Comparison of ENCODE assay signal across 9 cellular contexts in the genomic region with DNA sequence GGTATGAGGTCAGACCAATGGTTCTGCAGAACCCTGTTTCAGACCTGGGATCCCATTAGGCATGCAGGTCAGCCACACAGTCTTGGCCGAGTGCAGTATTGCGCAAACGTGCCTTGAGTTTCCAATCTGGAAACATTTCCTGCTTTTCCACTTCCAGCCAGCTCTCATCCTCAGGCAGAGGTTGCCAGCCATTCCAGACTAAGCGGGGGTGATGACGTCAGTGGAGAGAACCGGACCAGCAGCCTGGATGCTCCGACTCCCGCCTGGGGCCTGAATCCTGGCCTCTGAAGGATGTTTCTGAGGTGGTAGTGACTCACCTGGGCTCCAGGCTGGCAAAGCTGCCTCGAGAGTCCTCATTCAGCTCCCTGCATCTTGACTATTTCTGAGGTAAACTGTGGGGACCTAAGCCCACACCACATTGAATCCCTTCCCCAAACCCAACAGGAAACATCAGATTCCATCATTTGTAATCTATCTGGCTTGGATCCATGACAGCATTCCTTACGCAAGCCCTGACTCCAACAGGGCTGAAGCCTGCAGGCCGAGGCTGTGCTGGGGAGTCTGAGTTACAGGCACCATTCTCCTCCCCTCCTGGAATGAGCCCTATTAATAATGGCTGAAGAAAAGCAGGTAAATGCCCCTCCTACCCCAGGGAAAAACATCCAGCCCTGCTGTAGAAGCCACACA.
DNase-seq lines count a peak whose midpoint lies in the region; ATAC-seq and TF ChIP-seq lines count a peak whose summit lies in the region.
"Had no signal": no experiment of that assay in that cellular context is flagged by ENCODE, and none has a peak within 500 bp of the region (broad histone marks: within the 10 kb centered on the region; RNA-seq: fewer than 3 reads in every experiment).

No MANE protein-coding gene starts in this region.

- no peaks in the 10 kb centered on the region for H3K27me3 ChIP-seq in thoracic aorta (replicated peaks; ENCODE audit: insufficient read depth)
- no peaks in the 10 kb centered on the region for H3K27me3 ChIP-seq in CD8-positive, alpha-beta memory T cell (ENCODE audit: insufficient read depth, low read length, poor library complexity, severe bottlenecking)

- H3K27ac ChIP-seq in thoracic aorta, result peak overlapping the region; percentile 79 to 82
- no peak overlapping the region for H3K27ac ChIP-seq in CD8-positive, alpha-beta memory T cell (ENCODE audit: low read depth, low read length)

- TF ChIP-seq CTCF in thoracic aorta (IDR thresholded peaks at IDR 0.05), result no peak

- H3K27ac Mint-ChIP-seq in CD8-positive, alpha-beta memory T cell, result no peak overlapping the region

- CTCF ChIA-PET in CD8-positive, alpha-beta memory T cell (lab: Charles Lee), result no interaction called here

- H3K4me1 ChIP-seq in thoracic aorta (ENCODE audit: control insufficient read depth in 1 of 2, low read depth in 2 of 2), result peaks cover 7 to 17% of the 10 kb centered on the region in 2 donors
- H3K4me1 ChIP-seq in CD8-positive, alpha-beta memory T cell (ENCODE audit: insufficient read depth, low read length), result no peaks in the 10 kb centered on the region

- H3K27me3 Mint-ChIP-seq in CD8-positive, alpha-beta memory T cell, result peaks cover 4 to 6% of the 10 kb centered on the region in 2 donors

- no peaks in the 10 kb centered on the region for H3K9me3 ChIP-seq in thoracic aorta
- no peaks in the 10 kb centered on the region for H3K9me3 ChIP-seq in CD8-positive, alpha-beta memory T cell (ENCODE audit: low read length)

- H3K4me3 ChIP-seq in thoracic aorta, result peak overlapping the region; percentile 25
- no peak overlapping the region for H3K4me3 ChIP-seq in CD8-positive, alpha-beta memory T cell (ENCODE audit: low read length)

- H3K4me3 Mint-ChIP-seq in CD8-positive, alpha-beta memory T cell, result no peak overlapping the region

- no peaks in the 10 kb centered on the region for H3K36me3 ChIP-seq in thoracic aorta
- no peaks in the 10 kb centered on the region for H3K36me3 ChIP-seq in CD8-positive, alpha-beta memory T cell (ENCODE audit: insufficient read depth, low read length)

- in situ Hi-C loops in T47D (cut with HindIII; ENCODE audit: low pct_unique_long_range_greater_than_20kb, low sequenced_read_pairs), result no loop called here

- no peaks in the 10 kb centered on the region for H3K36me3 Mint-ChIP-seq in CD8-positive, alpha-beta memory T cell

- no peaks in the 10 kb centered on the region for H3K9me3 Mint-ChIP-seq in CD8-positive, alpha-beta memory T cell

- POLR2A ChIA-PET in CD8-positive, alpha-beta memory T cell (lab: Charles Lee), result no interaction called here

- no peaks in the 10 kb centered on the region for H3K4me1 Mint-ChIP-seq in CD8-positive, alpha-beta memory T cell

- ATAC-seq in thoracic aorta (ENCODE audit: insufficient number of reproducible peaks, low FRiP score, low read depth) (peak; percentile 90), HG03097 (IDR thresholded peaks at IDR 0.05; ENCODE audit: low FRiP score, unreplicated experiment) (no peak), GM21723 (IDR thresholded peaks at IDR 0.05; ENCODE audit: unreplicated experiment) (no peak)

- peak; percentile 96 for DNase-seq in HS-5 (ENCODE audit: low read depth)
- peak; percentile 90 to 100 for DNase-seq in T47D (ENCODE audit: low read depth in 1 of 2, low spot score in 1 of 2)
- DNase-seq in kidney glomerular epithelial cell (lab: John Stamatoyannopoulos, UW), result peak; percentile 39
- peak; percentile 80 for DNase-seq in thoracic aorta (ENCODE audit: low spot score)
- DNase-seq in CD8-positive, alpha-beta memory T cell, result no peak
- DNase-seq in NCI-H345 (lab: John Stamatoyannopoulos, UW), result no peak
- DNase-seq: activated CD4-positive, alpha-beta T cell treated with anti-CD3 and anti-CD28 coated beads, Interleukin-2, amount 50 U/mL, for 1 hour had no signal

Comparison
In these comparisons a context has a peak if more than half of its experiments do, and no peak if none do; other contexts are left out.
1. DNase-seq: peak in HS-5 (single experiment), T47D (2 of 2), kidney glomerular epithelial cell (single experiment) and thoracic aorta (single experiment); none in CD8-positive, alpha-beta memory T cell (0 of 5) and NCI-H345 (single experiment).